In genomic region chr22:29605236-29605850, GRCh38 we compare ENCODE assay signal across 9 cellular contexts. TPM values are rescaled to one million over a fixed set of nuclear protein-coding genes. Genes with fewer than 3 reads are reported as not detected.
DNase-seq lines count a peak whose midpoint lies in the region; ATAC-seq and TF ChIP-seq lines count a peak whose summit lies in the region.
"Had no signal": no experiment of that assay in that cellular context is flagged by ENCODE, and none has a peak within 500 bp of the region (broad histone marks: within the 10 kb centered on the region; RNA-seq: fewer than 3 reads in every experiment).

No MANE protein-coding gene starts in this region.

- DNase-seq in DND-41 (no peak), MG63 (no peak), osteoblast (ENCODE audit: insufficient read length, low spot score, missing footprints) (no peak), NK-92 (lab: John Stamatoyannopoulos, UW; ENCODE audit: unreplicated experiment) (no peak), sciatic nerve (ENCODE audit: low spot score) (no peak), GM20000 (ENCODE audit: low spot score) (no peak)
- DNase-seq: NCI-H2081, ovary had no signal

- H3K27ac Mint-ChIP-seq in brain, result no peak overlapping the region

- H3K9me3 ChIP-seq in DND-41 (ENCODE audit: insufficient read depth, low read length, severe bottlenecking) (no peaks in the 10 kb centered on the region), MG63 (peaks cover 14% of the 10 kb centered on the region), osteoblast (ENCODE audit: low read depth, low read length) (no peaks in the 10 kb centered on the region)
- H3K9me3 ChIP-seq: ovary had no signal

- peaks cover 12% of the 10 kb centered on the region for H4K20me1 ChIP-seq in DND-41 (ENCODE audit: insufficient read depth, low read length)
- peaks cover 7% of the 10 kb centered on the region for H4K20me1 ChIP-seq in osteoblast (ENCODE audit: insufficient read depth, low read length)

- intact Hi-C loops in sciatic nerve (cut with DNase I), result no loop called here

- H3K27me3 ChIP-seq in DND-41 (ENCODE audit: insufficient read depth, low read length, poor library complexity), result no peaks in the 10 kb centered on the region
- no peaks in the 10 kb centered on the region for H3K27me3 ChIP-seq in MG63
- H3K27me3 ChIP-seq in osteoblast (ENCODE audit: insufficient read depth, low read length), result no peaks in the 10 kb centered on the region
- H3K27me3 ChIP-seq: ovary had no signal

- peaks cover 4% of the 10 kb centered on the region for H3K27me3 Mint-ChIP-seq in brain

- H3K4me1 Mint-ChIP-seq in brain, result peaks cover 38% of the 10 kb centered on the region

- peaks cover 63% of the 10 kb centered on the region for H3K79me2 ChIP-seq in DND-41 (ENCODE audit: insufficient read depth, low read length)
- peaks cover 67% of the 10 kb centered on the region for H3K79me2 ChIP-seq in osteoblast (ENCODE audit: insufficient read depth, low read length)

- TF ChIP-seq CTCF in DND-41 (IDR thresholded peaks at IDR 0.05; ENCODE audit: borderline replicate concordance, extremely low read depth, low read length, poor library complexity, severe bottlenecking) (no peak), brain (conservative IDR thresholded peaks at IDR 0.05) (no peak), osteoblast (IDR thresholded peaks at IDR 0.05; ENCODE audit: extremely low read depth, low read depth, low read length) (no peak), GM20000 (IDR thresholded peaks at IDR 0.05; ENCODE audit: extremely low read depth, missing control alignments) (no peak)

- H3K27ac ChIP-seq in DND-41 (ENCODE audit: low read length) (no peak overlapping the region), osteoblast (ENCODE audit: low read depth, low read length) (peak overlapping the region; percentile 83)
- H3K27ac ChIP-seq: ovary had no signal

- H3K9me3 Mint-ChIP-seq in brain, result peaks cover 2 to 13% (median 6%) of the 10 kb centered on the region in 5 experiments

- peak overlapping the region; percentile 89 to 96 (median 92) for H3K4me3 Mint-ChIP-seq in brain

- H3K4me2 ChIP-seq in DND-41 (ENCODE audit: insufficient read depth, low read length) (peak overlapping the region; percentile 85), osteoblast (ENCODE audit: insufficient read depth, low read length) (peak overlapping the region; percentile 93)

- peak overlapping the region in 1 of 2 experiments; percentile 88; a peak in 2 of 4 replicates for H3K4me3 ChIP-seq in DND-41 (ENCODE audit: low read depth in 1 of 2, low read length in 2 of 2)
- peak overlapping the region; percentile 99 for H3K4me3 ChIP-seq in MG63
- H3K4me3 ChIP-seq in osteoblast (ENCODE audit: insufficient read depth, low read length), result peak overlapping the region; percentile 98

- H3K36me3 Mint-ChIP-seq in brain, result peaks cover 39% of the 10 kb centered on the region

- ATAC-seq in DND-41 (ENCODE audit: insufficient read depth, low read depth), result no peak
- no peak for ATAC-seq in sciatic nerve

- peaks cover 27% of the 10 kb centered on the region for H3K36me3 ChIP-seq in DND-41 (ENCODE audit: insufficient read depth, low read length)
- H3K36me3 ChIP-seq in MG63, result peaks cover 63% of the 10 kb centered on the region
- H3K36me3 ChIP-seq in osteoblast (ENCODE audit: insufficient read depth, low read length), result peaks cover 4% of the 10 kb centered on the region
- H3K36me3 ChIP-seq: ovary had no signal

- H2AFZ ChIP-seq in DND-41 (ENCODE audit: low read depth, low read length) (no peak overlapping the region), osteoblast (ENCODE audit: low read length) (no peak overlapping the region)

- peak overlapping the region; percentile 96 for H3K9ac ChIP-seq in DND-41 (ENCODE audit: low read depth, low read length)

- H3K4me1 ChIP-seq in DND-41 (ENCODE audit: insufficient read depth, low read length) (peaks cover 33% of the 10 kb centered on the region), osteoblast (ENCODE audit: insufficient read depth, low read length) (peaks cover 22% of the 10 kb centered on the region)

RNA-seq across cellular contexts. Expression of gene NF2, which starts 1.9 kb away (rescaled TPM):
- 134 and 159 TPM in 2 replicates for total RNA-seq in MG63 (2014; rRNA removed; shearing (Covaris generic); ENCODE audit: low replicate concordance)
- polyA plus RNA-seq in brain (ENCODE audit: insufficient read depth, low read depth, low replicate concordance), result 14.5 TPM
- total RNA-seq in osteoblast, result 72.7 and 84.0 TPM in 2 replicates
- total RNA-seq in sciatic nerve, result 28.4 TPM

RNA-seq across cellular contexts. Expression of gene NIPSNAP1, which starts 24.4 kb away (rescaled TPM):
- total RNA-seq in MG63 (2014; rRNA removed; shearing (Covaris generic); ENCODE audit: low replicate concordance), result 49.0 and 57.0 TPM in 2 replicates
- 131 TPM for polyA plus RNA-seq in brain (ENCODE audit: insufficient read depth, low read depth, low replicate concordance)
- 47.0 and 52.5 TPM in 2 replicates for total RNA-seq in osteoblast
- 17.7 TPM for total RNA-seq in sciatic nerve

RNA-seq across cellular contexts. Expression of gene THOC5, which starts 51.8 kb away (rescaled TPM):
- total RNA-seq in MG63 (2014; rRNA removed; shearing (Covaris generic); ENCODE audit: low replicate concordance), result 49.7 and 73.2 TPM in 2 replicates
- 30.5 TPM for polyA plus RNA-seq in brain (ENCODE audit: insufficient read depth, low read depth, low replicate concordance)
- 63.7 and 64.8 TPM in 2 replicates for total RNA-seq in osteoblast
- 45.4 TPM for total RNA-seq in sciatic nerve
